1 cellular context compared by ENCODE assay signal in genomic region chr6:72760130-72760793, GRCh38.
TF ChIP-seq lines count a peak whose summit lies in the region.

No MANE protein-coding gene starts in this region.

TF ChIP-seq in WTC11, 78 proteins besides CTCF, POLR2A, EP300 and RAD21 (continued from another document):
- no peak for TF ChIP-seq ARID4B (CRISPR knock-in tag; IDR thresholded peaks at IDR 0.05; ENCODE audit: borderline replicate concordance)
- TF ChIP-seq STAT6 (CRISPR knock-in tag; conservative IDR thresholded peaks at IDR 0.05; ENCODE audit: low read depth), result no peak
